6 cellular contexts compared by ENCODE assay signal in the genomic region with DNA sequence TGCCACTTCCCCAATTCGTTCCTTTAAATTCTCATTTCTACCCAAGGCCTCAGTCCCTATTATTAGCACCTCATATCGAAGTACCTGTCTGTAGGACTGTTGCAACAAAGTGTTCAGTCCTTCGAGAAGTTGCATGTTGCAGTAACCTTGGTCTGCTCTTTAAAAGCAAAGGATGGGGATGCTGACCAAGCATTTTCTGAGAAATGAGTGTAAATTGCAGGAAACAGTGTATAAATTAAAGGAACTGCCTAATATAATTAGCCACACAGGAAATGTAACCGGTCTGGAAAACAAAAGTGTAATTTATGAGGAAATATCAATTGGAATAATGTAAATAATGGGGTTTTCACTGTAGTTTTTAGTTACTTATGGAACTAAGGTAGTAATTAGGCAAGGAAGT.
"Had no signal": no experiment of that assay in that cellular context is flagged by ENCODE, and none has a peak within 500 bp of the region (broad histone marks: within the 10 kb centered on the region; RNA-seq: fewer than 3 reads in every experiment).

No MANE protein-coding gene starts in this region.

- H3K4me3 ChIP-seq: GM23248 had no signal

- FAIRE-seq: H54 had no signal

- DNase-seq: GM23248, GOT3, H9, HCEC 1CT, KG1 had no signal

- H3K27ac ChIP-seq: GM23248 had no signal

- H2AFZ ChIP-seq: GM23248 had no signal

- H3K9ac ChIP-seq: GM23248 had no signal
